10 cellular contexts compared by ENCODE assay signal in genomic region chr17:50145532-50146229, GRCh38. TPM values are rescaled to one million over a fixed set of nuclear protein-coding genes. Genes with fewer than 3 reads are reported as not detected.
A peak's percentile ranks its signal among the peaks of the same experiment; 100 is the strongest.
DNase-seq lines count a peak whose midpoint lies in the region; ATAC-seq and TF ChIP-seq lines count a peak whose summit lies in the region.
"Had no signal": no experiment of that assay in that cellular context is flagged by ENCODE, and none has a peak within 500 bp of the region (broad histone marks: within the 10 kb centered on the region; RNA-seq: fewer than 3 reads in every experiment).

No MANE protein-coding gene starts in this region.

- CTCF ChIA-PET in MCF 10A (lab: Yijun Ruan, JAX) (interaction anchor here (0.6 to 2.1 kb wide), 7 partner anchors 16 to 151 kb away, joined by 3 to 10 read pairs (median 7); no protein-coding TSS in a partner anchor), A673 (lab: Charles Lee) (no interaction called here)

- no peaks in the 10 kb centered on the region for H3K27me3 ChIP-seq in breast epithelium
- H3K27me3 ChIP-seq in A673 (replicated peaks; ENCODE audit: insufficient read depth, low read depth, low read length, poor library complexity), result no peaks in the 10 kb centered on the region

- H3K27me3 Mint-ChIP-seq in MCF 10A (ENCODE audit: insufficient read depth, unreplicated experiment) (no peaks in the 10 kb centered on the region), memory B cell (no peaks in the 10 kb centered on the region), type B pancreatic cell (no peaks in the 10 kb centered on the region)
- H3K27me3 Mint-ChIP-seq in activated T-helper 2 cell treated with anti-CD3 and anti-CD28 coated beads, Interferon-gamma antibody, Interleukin-2, Interleukin-4, amounts not matched to agents 10 μg/mL and 5 μg/mL and 100 μg/mL, durations not matched to agents 14 hours and 24 hours and 36 hours (ENCODE audit: low read depth), result no peaks in the 10 kb centered on the region

- peak overlapping the region in 1 of 2 donors; percentile 19 for H3K27ac ChIP-seq in breast epithelium
- H3K27ac ChIP-seq in A673 (ENCODE audit: low read depth, low read length, poor library complexity, severe bottlenecking), result no peak overlapping the region

- ATAC-seq in memory B cell (ENCODE audit: low read depth) (no peak), HG03457 (IDR thresholded peaks at IDR 0.05; ENCODE audit: unreplicated experiment) (no peak)
- ATAC-seq: PC-3 had no signal

- DNase-seq in MCF 10A (ENCODE audit: unreplicated experiment) (no peak), breast epithelium (ENCODE audit: low spot score in 2 of 2) (no peak), memory B cell (ENCODE audit: low spot score in 2 of 2) (no peak), type B pancreatic cell (ENCODE audit: extremely low spot score, unreplicated experiment) (no peak), AML-193 (lab: John Stamatoyannopoulos, UW) (no peak), A673 (ENCODE audit: low spot score) (no peak)
- DNase-seq in activated T-helper 2 cell treated with anti-CD3 and anti-CD28 coated beads, Interferon-gamma antibody, Interleukin-2, Interleukin-4, amounts not matched to agents 10 μg/mL and 5 μg/mL and 100 μg/mL, durations not matched to agents 14 hours and 24 hours and 36 hours (ENCODE audit: low spot score), result no peak
- DNase-seq: activated CD4-positive, alpha-beta T cell treated with anti-CD3 and anti-CD28 coated beads, Interleukin-2, amount 50 U/mL, for 1 hour; PC-3 had no signal

- H3K9me3 ChIP-seq in breast epithelium (no peaks in the 10 kb centered on the region), A673 (ENCODE audit: low read depth, low read length, poor library complexity, severe bottlenecking) (no peaks in the 10 kb centered on the region)

- H3K4me3 Mint-ChIP-seq in MCF 10A (ENCODE audit: unreplicated experiment), result peak overlapping the region; percentile 25
- peak overlapping the region; percentile 95 for H3K4me3 Mint-ChIP-seq in activated T-helper 2 cell treated with anti-CD3 and anti-CD28 coated beads, Interferon-gamma antibody, Interleukin-2, Interleukin-4, amounts not matched to agents 10 μg/mL and 5 μg/mL and 100 μg/mL, durations not matched to agents 14 hours and 24 hours and 36 hours (ENCODE audit: low read depth)
- H3K4me3 Mint-ChIP-seq in memory B cell, result peak overlapping the region; percentile 97
- peak overlapping the region; percentile 53 for H3K4me3 Mint-ChIP-seq in type B pancreatic cell

- POLR2A ChIA-PET in MCF 10A (lab: Yijun Ruan, JAX), result interaction anchor here (0.6 kb wide), 1 partner anchor 15 kb away, joined by 3 read pairs; no protein-coding TSS in a partner anchor
- POLR2A ChIA-PET in A673 (lab: Charles Lee; ENCODE audit: low non-redundant PET), result interaction anchor here (0.6 kb wide), 1 partner anchor 36 kb away, joined by 3 read pairs; no protein-coding TSS in a partner anchor

- H3K36me3 Mint-ChIP-seq in MCF 10A (ENCODE audit: insufficient read depth, unreplicated experiment) (peaks cover 31% of the 10 kb centered on the region), memory B cell (peaks cover 42% of the 10 kb centered on the region), type B pancreatic cell (peaks cover 19% of the 10 kb centered on the region)
- peaks cover 79% of the 10 kb centered on the region for H3K36me3 Mint-ChIP-seq in activated T-helper 2 cell treated with anti-CD3 and anti-CD28 coated beads, Interferon-gamma antibody, Interleukin-2, Interleukin-4, amounts not matched to agents 10 μg/mL and 5 μg/mL and 100 μg/mL, durations not matched to agents 14 hours and 24 hours and 36 hours (ENCODE audit: low read depth)

- TF ChIP-seq POLR2A in breast epithelium (IDR thresholded peaks at IDR 0.05), result no peak

- H3K4me1 Mint-ChIP-seq in MCF 10A (ENCODE audit: insufficient read depth, unreplicated experiment) (peaks cover 38% of the 10 kb centered on the region), memory B cell (peaks cover 61% of the 10 kb centered on the region), type B pancreatic cell (ENCODE audit: unreplicated experiment) (peaks cover 25% of the 10 kb centered on the region)
- peaks cover 63% of the 10 kb centered on the region for H3K4me1 Mint-ChIP-seq in activated T-helper 2 cell treated with anti-CD3 and anti-CD28 coated beads, Interferon-gamma antibody, Interleukin-2, Interleukin-4, amounts not matched to agents 10 μg/mL and 5 μg/mL and 100 μg/mL, durations not matched to agents 14 hours and 24 hours and 36 hours (ENCODE audit: low read depth)

- TF ChIP-seq CTCF in MCF 10A (IDR thresholded peaks at IDR 0.05; ENCODE audit: unreplicated experiment), result no peak
- TF ChIP-seq CTCF in breast epithelium (IDR thresholded peaks at IDR 0.05), result no peak
- TF ChIP-seq CTCF in type B pancreatic cell (conservative IDR thresholded peaks at IDR 0.05), result no peak
- no peak for TF ChIP-seq CTCF in A673 (conservative IDR thresholded peaks at IDR 0.05; ENCODE audit: low read depth, low read length)

- intact Hi-C loops in MCF 10A (cut with micrococcal nuclease), result no loop called here
- intact Hi-C loops in breast epithelium (cut with DNase I; ENCODE audit: low total_unique reads), result no loop called here
- intact Hi-C loops in activated T-helper 2 cell treated with anti-CD3 and anti-CD28 coated beads, Interferon-gamma antibody, Interleukin-2, Interleukin-4, amounts not matched to agents 10 μg/mL and 5 μg/mL and 100 μg/mL, durations not matched to agents 14 hours and 24 hours and 36 hours (cut with micrococcal nuclease), result no loop called here
- intact Hi-C loops in A673 (cut with micrococcal nuclease; ENCODE audit: unreplicated experiment), result no loop called here

- peak overlapping the region; percentile 31 for H3K27ac Mint-ChIP-seq in MCF 10A (ENCODE audit: low read depth, unreplicated experiment)
- peak overlapping the region; percentile 44 for H3K27ac Mint-ChIP-seq in activated T-helper 2 cell treated with anti-CD3 and anti-CD28 coated beads, Interferon-gamma antibody, Interleukin-2, Interleukin-4, amounts not matched to agents 10 μg/mL and 5 μg/mL and 100 μg/mL, durations not matched to agents 14 hours and 24 hours and 36 hours
- H3K27ac Mint-ChIP-seq in memory B cell, result peak overlapping the region; percentile 92
- no peak overlapping the region for H3K27ac Mint-ChIP-seq in type B pancreatic cell

- BruUV-seq in MCF 10A (replicated peaks; lab: Mats Ljungman, UMichigan) (no TSS peak), A673 (replicated peaks; lab: Mats Ljungman, UMichigan) (no TSS peak)

- no peaks in the 10 kb centered on the region for H3K9me3 Mint-ChIP-seq in MCF 10A (ENCODE audit: unreplicated experiment)
- no peaks in the 10 kb centered on the region for H3K9me3 Mint-ChIP-seq in activated T-helper 2 cell treated with anti-CD3 and anti-CD28 coated beads, Interferon-gamma antibody, Interleukin-2, Interleukin-4, amounts not matched to agents 10 μg/mL and 5 μg/mL and 100 μg/mL, durations not matched to agents 14 hours and 24 hours and 36 hours
- no peaks in the 10 kb centered on the region for H3K9me3 Mint-ChIP-seq in memory B cell
- no peaks in the 10 kb centered on the region for H3K9me3 Mint-ChIP-seq in type B pancreatic cell

- H3K4me1 ChIP-seq in breast epithelium, result peaks cover 10 to 17% of the 10 kb centered on the region in 2 donors
- H3K4me1 ChIP-seq in A673 (ENCODE audit: insufficient read depth, low read length, poor library complexity, severe bottlenecking), result peaks cover 23% of the 10 kb centered on the region

- H3K36me3 ChIP-seq in breast epithelium (no peaks in the 10 kb centered on the region), A673 (ENCODE audit: insufficient read depth, low read length, poor library complexity, severe bottlenecking) (peaks cover 49% of the 10 kb centered on the region)

- H3K4me3 ChIP-seq in breast epithelium, result peak overlapping the region in 1 of 3 donors; percentile 90
- H3K4me3 ChIP-seq in A673 (ENCODE audit: low read depth, low read length, poor library complexity, severe bottlenecking), result no peak overlapping the region

RNA-seq across cellular contexts. Expression of gene PPP1R9B, which starts 4.8 kb away (rescaled TPM):
- total RNA-seq in MCF 10A (2022) (33.4 and 34.8 TPM in 2 replicates), breast epithelium (10 to 100 TPM; 21.8 to 24.9 (median 22.7) TPM), type B pancreatic cell (ENCODE audit: low replicate concordance) (45.6 and 51.5 TPM in 2 replicates), A673 (2021) (61.3 and 68.4 TPM in 2 replicates)
- total RNA-seq in activated T-helper 2 cell treated with anti-CD3 and anti-CD28 coated beads, Interferon-gamma antibody, Interleukin-2, Interleukin-4, amounts not matched to agents 10 μg/mL and 5 μg/mL and 100 μg/mL, durations not matched to agents 14 hours and 24 hours and 36 hours, result 126 and 130 TPM in 2 replicates

RNA-seq across cellular contexts. Expression of gene SAMD14, which starts 15.7 kb away (rescaled TPM):
- 0.09 TPM in 1 of 2 replicates, not detected in the other for total RNA-seq in MCF 10A (2022)
- total RNA-seq in breast epithelium, result under 1 TPM in 2 of 3 donors, not detected in 1; 0.16 to 0.98 TPM
- 2.0 and 2.4 TPM in 2 replicates for total RNA-seq in activated T-helper 2 cell treated with anti-CD3 and anti-CD28 coated beads, Interferon-gamma antibody, Interleukin-2, Interleukin-4, amounts not matched to agents 10 μg/mL and 5 μg/mL and 100 μg/mL, durations not matched to agents 14 hours and 24 hours and 36 hours
- total RNA-seq in type B pancreatic cell (ENCODE audit: low replicate concordance), result 2.2 and 14.1 TPM in 2 replicates
- 45.0 and 51.4 TPM in 2 replicates for total RNA-seq in A673 (2021)

RNA-seq across cellular contexts. Expression of gene SGCA, which starts 20.1 kb away (rescaled TPM):
- total RNA-seq in MCF 10A (2022) (not detected in 2 replicates), breast epithelium (1 to 10 TPM in 1 of 3 donors, under 1 TPM in 2; 0.33 to 2.6 (median 0.73) TPM), type B pancreatic cell (ENCODE audit: low replicate concordance) (0.72 TPM in 1 of 2 replicates, not detected in the other), A673 (2021) (not detected in 2 replicates)
- 0.41 and 0.48 TPM in 2 replicates for total RNA-seq in activated T-helper 2 cell treated with anti-CD3 and anti-CD28 coated beads, Interferon-gamma antibody, Interleukin-2, Interleukin-4, amounts not matched to agents 10 μg/mL and 5 μg/mL and 100 μg/mL, durations not matched to agents 14 hours and 24 hours and 36 hours
- total RNA-seq: PC-3 had no signal

RNA-seq across cellular contexts. Expression of gene PDK2, which starts 50.5 kb away (rescaled TPM):
- total RNA-seq in MCF 10A (2022), result 9.9 and 11.2 TPM in 2 replicates
- 10 to 100 TPM; 28.2 to 53.4 (median 30.5) TPM for total RNA-seq in breast epithelium
- total RNA-seq in activated T-helper 2 cell treated with anti-CD3 and anti-CD28 coated beads, Interferon-gamma antibody, Interleukin-2, Interleukin-4, amounts not matched to agents 10 μg/mL and 5 μg/mL and 100 μg/mL, durations not matched to agents 14 hours and 24 hours and 36 hours, result 11.0 and 12.1 TPM in 2 replicates
- total RNA-seq in type B pancreatic cell (ENCODE audit: low replicate concordance), result 29.9 and 44.9 TPM in 2 replicates
- 20.4 and 31.6 TPM in 2 replicates for total RNA-seq in A673 (2021)

RNA-seq across cellular contexts. Expression of gene COL1A1, which starts 55.8 kb away (rescaled TPM):
- total RNA-seq in MCF 10A (2022) (3.4 and 4.5 TPM in 2 replicates), breast epithelium (10 to 100 TPM; 23.4 to 67.2 (median 44.5) TPM), type B pancreatic cell (ENCODE audit: low replicate concordance) (31.0 and 201 TPM in 2 replicates), A673 (2021) (24.6 and 44.7 TPM in 2 replicates)
- 13.9 and 15.5 TPM in 2 replicates for total RNA-seq in activated T-helper 2 cell treated with anti-CD3 and anti-CD28 coated beads, Interferon-gamma antibody, Interleukin-2, Interleukin-4, amounts not matched to agents 10 μg/mL and 5 μg/mL and 100 μg/mL, durations not matched to agents 14 hours and 24 hours and 36 hours

Comparison
In these comparisons a context has a peak if more than half of its experiments do, and no peak if none do; other contexts are left out.
1. H3K4me3 Mint-ChIP-seq: peak in every context shown above with its lines; median percentile 97 in memory B cell; 95 in activated T-helper 2 cell treated with anti-CD3 and anti-CD28 coated beads, Interferon-gamma antibody, Interleukin-2, Interleukin-4, amounts not matched to agents 10 μg/mL and 5 μg/mL and 100 μg/mL, durations not matched to agents 14 hours and 24 hours and 36 hours; 53 in type B pancreatic cell; 25 in MCF 10A.